1 cellular context compared by ENCODE assay signal in genomic region chr3:44762690-44763089, GRCh38.
TF ChIP-seq lines count a peak whose summit lies in the region.

No MANE protein-coding gene starts in this region.

TF ChIP-seq in HepG2, 621 proteins besides CTCF, POLR2A, EP300 and RAD21:
- no peak for TF ChIP-seq DNMT3B (CRISPR knock-in tag; conservative IDR thresholded peaks at IDR 0.05)
- TF ChIP-seq MTERF4 (CRISPR knock-in tag; IDR thresholded peaks at IDR 0.05): no peak
- no peak for TF ChIP-seq ARID2 (CRISPR knock-in tag; IDR thresholded peaks at IDR 0.05; ENCODE audit: borderline replicate concordance)
- no peak for TF ChIP-seq ATF2 (CRISPR knock-in tag; IDR thresholded peaks at IDR 0.05)
- no peak for TF ChIP-seq ZXDC (CRISPR knock-in tag; IDR thresholded peaks at IDR 0.05)
- no peak for TF ChIP-seq ZFP36L2 (CRISPR knock-in tag; IDR thresholded peaks at IDR 0.05)
- no peak for TF ChIP-seq ZNF891 (CRISPR knock-in tag; IDR thresholded peaks at IDR 0.05)
- TF ChIP-seq ATM (IDR thresholded peaks at IDR 0.05; ENCODE audit: borderline replicate concordance): no peak
- no peak for TF ChIP-seq SP2 (CRISPR knock-in tag; IDR thresholded peaks at IDR 0.05)
- TF ChIP-seq PBX3 (CRISPR knock-in tag; IDR thresholded peaks at IDR 0.05; ENCODE audit: borderline replicate concordance): no peak
